10 cellular contexts compared by ENCODE assay signal in genomic region chr6:125787791-125788190, GRCh38. TPM values are rescaled to one million over a fixed set of nuclear protein-coding genes. Genes with fewer than 3 reads are reported as not detected.
DNase-seq lines count a peak whose midpoint lies in the region; ATAC-seq and TF ChIP-seq lines count a peak whose summit lies in the region.
"Had no signal": no experiment of that assay in that cellular context is flagged by ENCODE, and none has a peak within 500 bp of the region (broad histone marks: within the 10 kb centered on the region; RNA-seq: fewer than 3 reads in every experiment).

No MANE protein-coding gene starts in this region.

- peaks cover 24% of the 10 kb centered on the region for H3K4me1 ChIP-seq in Panc1 (ENCODE audit: control insufficient read depth, insufficient read depth, low read length)
- H3K4me1 ChIP-seq in naive thymus-derived CD4-positive, alpha-beta T cell (ENCODE audit: control insufficient read depth in 2 of 2, insufficient read depth in 2 of 2, low read length in 2 of 2), result peaks cover 25 to 32% of the 10 kb centered on the region in 2 donors

- no peak for TF ChIP-seq POLR2A in lower leg skin (IDR thresholded peaks at IDR 0.05)

- H3K4me3 ChIP-seq in GM12864 (ENCODE audit: low read depth, low read length) (no peak overlapping the region), Panc1 (ENCODE audit: low read depth in 2 of 2, low read length in 2 of 2) (no peak overlapping the region), fibroblast of villous mesenchyme (ENCODE audit: low read depth, low read length) (no peak overlapping the region), lower leg skin (ENCODE audit: low read depth, poor library complexity, severe bottlenecking) (no peak overlapping the region)
- no peak overlapping the region for H3K4me3 ChIP-seq in naive thymus-derived CD4-positive, alpha-beta T cell (ENCODE audit: low read length)
- H3K4me3 ChIP-seq: spleen had no signal

- POLR2A ChIA-PET in Panc1 (lab: Charles Lee), result no interaction called here
- POLR2A ChIA-PET in naive thymus-derived CD4-positive, alpha-beta T cell (lab: Charles Lee), result interaction anchor here (1.0 to 1.3 kb wide), 2 partner anchors 9 to 170 kb away, joined by 3 read pairs; no protein-coding TSS in a partner anchor

- peaks cover 0 to 14% (median 5%) of the 10 kb centered on the region in 5 donors for H3K36me3 Mint-ChIP-seq in naive thymus-derived CD4-positive, alpha-beta T cell

- in situ Hi-C loops in Panc1 (cut with HindIII; ENCODE audit: low pct_unique_long_range_greater_than_20kb, low sequenced_read_pairs), result no loop called here

- no peak overlapping the region for H3K27ac ChIP-seq in Panc1 (ENCODE audit: low read length)
- H3K27ac ChIP-seq in naive thymus-derived CD4-positive, alpha-beta T cell (ENCODE audit: low read depth, low read length), result no peak overlapping the region

- no peaks in the 10 kb centered on the region for H3K9me3 Mint-ChIP-seq in naive thymus-derived CD4-positive, alpha-beta T cell
- H3K9me3 Mint-ChIP-seq: activated naive CD8-positive, alpha-beta T cell treated with anti-CD3 and anti-CD28 coated beads, Interleukin-2, amount 10 ng/mL, durations not matched to agents 7 days and 5 days had no signal

- no TSS peak for BruUV-seq in Panc1 (replicated peaks; lab: Mats Ljungman, UMichigan)

- peaks cover 12 to 45% (median 41%) of the 10 kb centered on the region in 7 donors for H3K4me1 Mint-ChIP-seq in naive thymus-derived CD4-positive, alpha-beta T cell

- ATAC-seq in Panc1, result no peak
- no peak for ATAC-seq in naive thymus-derived CD4-positive, alpha-beta T cell

- no peaks in the 10 kb centered on the region for H3K9me3 ChIP-seq in Panc1 (ENCODE audit: control insufficient read depth, insufficient read depth, low read depth, low read length)
- H3K9me3 ChIP-seq in naive thymus-derived CD4-positive, alpha-beta T cell (ENCODE audit: control insufficient read depth in 2 of 3, low read length in 3 of 3), result no peaks in the 10 kb centered on the region
- H3K9me3 ChIP-seq: spleen had no signal

- H3K27me3 ChIP-seq in Panc1 (ENCODE audit: control insufficient read depth, insufficient read depth, low read length), result no peaks in the 10 kb centered on the region
- no peaks in the 10 kb centered on the region for H3K27me3 ChIP-seq in naive thymus-derived CD4-positive, alpha-beta T cell (ENCODE audit: control insufficient read depth in 2 of 2, insufficient read depth in 2 of 2, low read length in 2 of 2)
- H3K27me3 ChIP-seq: spleen had no signal

- peak overlapping the region in 1 of 10 donors; percentile 16 for H3K4me3 Mint-ChIP-seq in naive thymus-derived CD4-positive, alpha-beta T cell
- H3K4me3 Mint-ChIP-seq: activated naive CD8-positive, alpha-beta T cell treated with anti-CD3 and anti-CD28 coated beads, Interleukin-2, amount 10 ng/mL, durations not matched to agents 7 days and 5 days had no signal

- no peaks in the 10 kb centered on the region; the same call in 1 of the 2 replicates for H3K36me3 ChIP-seq in Panc1 (ENCODE audit: control insufficient read depth, insufficient read depth, low read length)
- no peaks in the 10 kb centered on the region for H3K36me3 ChIP-seq in naive thymus-derived CD4-positive, alpha-beta T cell (ENCODE audit: control insufficient read depth in 2 of 3, insufficient read depth in 3 of 3, low read length in 3 of 3)

- H3K27me3 Mint-ChIP-seq in naive thymus-derived CD4-positive, alpha-beta T cell, result no peaks in the 10 kb centered on the region
- H3K27me3 Mint-ChIP-seq: activated naive CD8-positive, alpha-beta T cell treated with anti-CD3 and anti-CD28 coated beads, Interleukin-2, amount 10 ng/mL, durations not matched to agents 7 days and 5 days had no signal

- H3K27ac Mint-ChIP-seq in naive thymus-derived CD4-positive, alpha-beta T cell, result peak overlapping the region in 4 of 9 donors; percentile 33 to 100 (median 60)
- H3K27ac Mint-ChIP-seq: activated naive CD8-positive, alpha-beta T cell treated with anti-CD3 and anti-CD28 coated beads, Interleukin-2, amount 10 ng/mL, durations not matched to agents 7 days and 5 days had no signal

- WGBS in lower leg skin, 2 donors, result 37 to 45% methylated on average over 2 of the region's 2 CpGs

- DNase-seq in AG08395 (ENCODE audit: low spot score), result peak; percentile 14
- DNase-seq in GM12864 (ENCODE audit: low read depth), result no peak
- no peak for DNase-seq in Panc1 (ENCODE audit: low read depth, low spot score)
- DNase-seq in fibroblast of villous mesenchyme (ENCODE audit: low read depth), result peak; percentile 60
- no peak for DNase-seq in activated gamma-delta T cell treated with Interleukin-2 at 50 U/mL for 16 hours
- no peak for DNase-seq in lower leg skin (ENCODE audit: low spot score in 2 of 2)
- no peak for DNase-seq in NCI-H774 (lab: John Stamatoyannopoulos, UW)
- DNase-seq in naive thymus-derived CD4-positive, alpha-beta T cell, result no peak
- DNase-seq: activated naive CD8-positive, alpha-beta T cell treated with anti-CD3 and anti-CD28 coated beads, Interleukin-2, amount 10 ng/mL, durations not matched to agents 7 days and 5 days; spleen had no signal

- intact Hi-C loops in Panc1 (cut with micrococcal nuclease; ENCODE audit: unreplicated experiment), result no loop called here
- intact Hi-C loops in lower leg skin (cut with DNase I; ENCODE audit: low total_unique reads), result no loop called here
- intact Hi-C loops in naive thymus-derived CD4-positive, alpha-beta T cell (cut with micrococcal nuclease), result no loop called here

- peak; percentile 33 for TF ChIP-seq CTCF in GM12864 (IDR thresholded peaks at IDR 0.05; ENCODE audit: low read depth, low read length, missing control alignments)
- TF ChIP-seq CTCF in Panc1 (IDR thresholded peaks at IDR 0.05), result peak; percentile 44; the same call in 1 of the 2 replicates
- peak; percentile 33 for TF ChIP-seq CTCF in fibroblast of villous mesenchyme (IDR thresholded peaks at IDR 0.05; ENCODE audit: insufficient read depth, low read depth, low read length)
- no peak for TF ChIP-seq CTCF in lower leg skin (IDR thresholded peaks at IDR 0.05)

- CTCF ChIA-PET in Panc1 (lab: Charles Lee), result interaction anchor here (0.6 kb wide), 1 partner anchor 616 kb away, joined by 8 read pairs; no protein-coding TSS in a partner anchor
- CTCF ChIA-PET in naive thymus-derived CD4-positive, alpha-beta T cell (lab: Charles Lee), result interaction anchor here (1.4 kb wide), 1 partner anchor 43 kb away, joined by 7 read pairs; no protein-coding TSS in a partner anchor

RNA-seq across cellular contexts. Expression of gene NCOA7, which starts 3.0 kb away (rescaled TPM):
- total RNA-seq in Panc1 (2021; ENCODE audit: unreplicated experiment) (37.3 TPM), fibroblast of villous mesenchyme (21.6 and 52.7 TPM in 2 replicates), lower leg skin (10 to 100 TPM in 3 of 4 donors, 1 to 10 TPM in 1; 6.8 to 14.9 (median 13.3) TPM)
- 17.1 TPM for polyA plus RNA-seq in Panc1 (2012; ENCODE audit: insufficient read length)
- total RNA-seq in naive thymus-derived CD4-positive, alpha-beta T cell, result 10 to 100 TPM; 30.6 to 55.6 (median 38.0) TPM
- polyA plus RNA-seq in naive thymus-derived CD4-positive, alpha-beta T cell, result 10 to 100 TPM; 12.8 to 23.4 TPM

RNA-seq across cellular contexts. Expression of gene HEY2, which starts 38.4 kb away (rescaled TPM):
- total RNA-seq in Panc1 (2021; ENCODE audit: unreplicated experiment), result not detected
- polyA plus RNA-seq in Panc1 (2012; ENCODE audit: insufficient read length), result not detected
- 0.32 TPM in 1 of 2 replicates, not detected in the other for total RNA-seq in fibroblast of villous mesenchyme
- 1 to 10 TPM in 2 of 4 donors, under 1 TPM in 2; 0.65 to 2.9 (median 1.5) TPM for total RNA-seq in lower leg skin
- under 1 TPM in 3 of 5 experiments, not detected in 2; 0.34 to 0.46 (median 0.46) TPM for total RNA-seq in naive thymus-derived CD4-positive, alpha-beta T cell
- under 1 TPM; 0.14 to 0.44 TPM for polyA plus RNA-seq in naive thymus-derived CD4-positive, alpha-beta T cell

Comparison
In these comparisons a context has a peak if more than half of its experiments do, and no peak if none do; other contexts are left out.
1. DNase-seq: peak in AG08395 (single experiment) and fibroblast of villous mesenchyme (single experiment); none in GM12864 (single experiment), Panc1 (single experiment), activated gamma-delta T cell treated with Interleukin-2 at 50 U/mL for 16 hours (single experiment), lower leg skin (0 of 2), NCI-H774 (single experiment) and naive thymus-derived CD4-positive, alpha-beta T cell (0 of 9).
2. CTCF ChIP-seq: peak in GM12864 (single experiment), Panc1 (single experiment) and fibroblast of villous mesenchyme (single experiment); none in lower leg skin (0 of 3).